13 cellular contexts compared by ENCODE assay signal in the genomic region with DNA sequence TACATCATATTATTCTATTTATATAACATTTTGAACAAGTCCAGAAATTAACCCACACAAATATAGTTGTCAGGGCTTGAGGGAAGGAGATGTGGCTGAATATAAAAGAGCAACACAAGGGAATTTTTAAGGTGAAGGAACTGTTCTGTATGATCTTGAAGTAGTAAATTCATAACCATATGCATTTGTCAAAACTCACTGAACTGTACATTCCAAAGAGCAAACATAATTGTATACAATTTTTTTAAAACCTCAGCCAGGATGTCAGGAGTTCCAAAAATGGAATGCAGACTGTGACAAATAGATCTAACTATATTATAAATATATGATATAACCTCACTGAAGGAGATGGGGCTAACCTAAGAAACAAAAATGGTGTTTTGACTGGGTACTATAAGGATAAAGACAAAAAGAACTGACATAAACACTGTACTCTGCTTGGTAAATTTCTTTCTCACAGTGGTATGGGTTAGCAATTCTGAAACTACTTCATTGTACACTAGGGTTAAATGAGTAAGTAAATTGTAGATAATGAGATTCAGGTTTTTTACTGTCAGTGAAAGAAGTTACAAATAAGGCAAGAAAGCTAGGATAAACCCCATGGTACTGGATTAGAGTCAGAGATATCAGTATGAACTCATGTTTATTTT. TPM values are rescaled to one million over a fixed set of nuclear protein-coding genes. Genes with fewer than 3 reads are reported as not detected.
DNase-seq lines count a peak whose midpoint lies in the region; ATAC-seq and TF ChIP-seq lines count a peak whose summit lies in the region.
"Had no signal": no experiment of that assay in that cellular context is flagged by ENCODE, and none has a peak within 500 bp of the region (broad histone marks: within the 10 kb centered on the region; RNA-seq: fewer than 3 reads in every experiment).

No MANE protein-coding gene starts in this region.

- ATAC-seq in GM21423 (IDR thresholded peaks at IDR 0.05; ENCODE audit: unreplicated experiment) (peak; percentile 91), HG03097 (IDR thresholded peaks at IDR 0.05; ENCODE audit: low FRiP score, unreplicated experiment) (peak; percentile 85)

- H3K9me3 ChIP-seq in MG63 (no peaks in the 10 kb centered on the region), tibial nerve (no peaks in the 10 kb centered on the region)

- H3K27ac ChIP-seq in epithelial cell of prostate (peak overlapping the region; percentile 32), tibial nerve (no peak overlapping the region)
- H3K27ac ChIP-seq: 22Rv1, skin epidermis had no signal

- no peak overlapping the region for H3K4me3 ChIP-seq in MG63
- no peak overlapping the region for H3K4me3 ChIP-seq in tibial nerve
- H3K4me3 ChIP-seq: skin epidermis had no signal

- peak; percentile 2 for DNase-seq in SHP77 treated with DMSO at 0.1 percent for 48 hours (lab: John Stamatoyannopoulos, UW)
- DNase-seq in SHP77 (lab: John Stamatoyannopoulos, UW): no peak
- DNase-seq in epithelial cell of prostate (ENCODE audit: low read depth, low spot score): no peak
- DNase-seq in MG63: no peak
- DNase-seq in globus pallidus (ENCODE audit: low spot score): no peak
- DNase-seq in tibial nerve (ENCODE audit: low spot score in 2 of 2): no peak
- DNase-seq: GF-D8, NCI-H526, substantia nigra had no signal

- H3K36me3 ChIP-seq in MG63: no peaks in the 10 kb centered on the region
- H3K36me3 ChIP-seq in tibial nerve: peaks cover 0 to 5% (median 0%) of the 10 kb centered on the region in 3 donors

- H3K4me1 ChIP-seq in tibial nerve: peaks cover 0 to 29% (median 0%) of the 10 kb centered on the region in 4 donors

- TF ChIP-seq POLR2A in tibial nerve (IDR thresholded peaks at IDR 0.05): no peak

- TF ChIP-seq EP300 in tibial nerve (IDR thresholded peaks at IDR 0.05): no peak

- TF ChIP-seq CTCF in tibial nerve (IDR thresholded peaks at IDR 0.05): no peak

- no peaks in the 10 kb centered on the region for H3K27me3 ChIP-seq in MG63
- H3K27me3 ChIP-seq in tibial nerve: no peaks in the 10 kb centered on the region

RNA-seq across cellular contexts. Expression of a gene that starts 14.4 kb away (rescaled TPM):
- total RNA-seq in MG63 (2014; rRNA removed; shearing (Covaris generic); ENCODE audit: low replicate concordance): 9.7 and 19.3 TPM in 2 replicates
- 10 to 100 TPM; 54.0 to 70.6 (median 60.1) TPM for total RNA-seq in tibial nerve
